In genomic region chr4:165873298-165874071, GRCh38 we compare ENCODE assay signal across 1 cellular context.
TF ChIP-seq lines count a peak whose summit lies in the region.

No MANE protein-coding gene starts in this region.

TF ChIP-seq in HepG2, 621 proteins besides CTCF, POLR2A, EP300 and RAD21 (continued from another document):
- TF ChIP-seq HMGXB4 (CRISPR knock-in tag; IDR thresholded peaks at IDR 0.05; ENCODE audit: borderline replicate concordance in 1 of 2, low read depth in 1 of 2) (no peak), ZNF580 (CRISPR knock-in tag; IDR thresholded peaks at IDR 0.05; ENCODE audit: borderline replicate concordance, low read depth) (no peak), HNF4A (CRISPR knock-in tag; IDR thresholded peaks at IDR 0.05) (0 out of 2 replicates have a peak, but pooled peaks have one; percentile 6), TBP (CRISPR knock-in tag; IDR thresholded peaks at IDR 0.05) (no peak), ZNF644 (CRISPR knock-in tag; IDR thresholded peaks at IDR 0.05; ENCODE audit: low read depth) (no peak), DNMT1 (CRISPR knock-in tag; IDR thresholded peaks at IDR 0.05) (0 out of 2 replicates have a peak, but pooled peaks have one; percentile 50), ZNF768 (CRISPR knock-in tag; IDR thresholded peaks at IDR 0.05) (0 out of 2 replicates have a peak, but pooled peaks have one; percentile 17), ZBED4 (CRISPR knock-in tag; IDR thresholded peaks at IDR 0.05; ENCODE audit: borderline replicate concordance) (no peak), UBTF (CRISPR knock-in tag; IDR thresholded peaks at IDR 0.05) (peak; percentile 93), ZFP91 (CRISPR knock-in tag; IDR thresholded peaks at IDR 0.05; ENCODE audit: borderline replicate concordance) (peak; percentile 30; the same call in 1 of the 2 replicates), ZNF687 (CRISPR knock-in tag; IDR thresholded peaks at IDR 0.05) (peak; percentile 14; the same call in 1 of the 2 replicates)
